ENCODE assay signal across 13 cellular contexts in genomic region chr5:32506251-32506661, GRCh38.
DNase-seq lines count a peak whose midpoint lies in the region; ATAC-seq, FAIRE-seq and TF ChIP-seq lines count a peak whose summit lies in the region.
"Had no signal": no experiment of that assay in that cellular context is flagged by ENCODE, and none has a peak within 500 bp of the region (broad histone marks: within the 10 kb centered on the region; RNA-seq: fewer than 3 reads in every experiment).

No MANE protein-coding gene starts in this region.

- POLR2A ChIA-PET in AG04450 (lab: Yijun Ruan, JAX) = interaction anchor here (0.5 to 3.3 kb wide), 10 partner anchors 15 to 765 kb away, joined by 3 to 27 read pairs (median 8); partner anchors contain the start of gene SUB1
- POLR2A ChIA-PET in activated CD4-positive, alpha-beta memory T cell treated with anti-CD3 and anti-CD28 coated beads for 36 hours (lab: Charles Lee) = no interaction called here
- POLR2A ChIA-PET in activated CD8-positive, alpha-beta T cell treated with anti-CD3 and anti-CD28 coated beads for 36 hours (lab: Charles Lee) = interaction anchor here (1.3 kb wide), 1 partner anchor 31 kb away, joined by 4 read pairs; no protein-coding TSS in a partner anchor

- CTCF ChIA-PET in AG04450 (lab: Charles Lee) = interaction anchor here (2.8 to 3.4 kb wide), 2 partner anchors 17 to 84 kb away, joined by 27 to 32 read pairs; no protein-coding TSS in a partner anchor
- CTCF ChIA-PET in activated CD4-positive, alpha-beta memory T cell treated with anti-CD3 and anti-CD28 coated beads for 36 hours (lab: Charles Lee) = interaction anchor here (1.0 to 3.2 kb wide), 4 partner anchors 9 to 1428 kb away, joined by 3 to 22 read pairs (median 11); no protein-coding TSS in a partner anchor
- CTCF ChIA-PET in activated CD8-positive, alpha-beta T cell treated with anti-CD3 and anti-CD28 coated beads for 36 hours (lab: Charles Lee) = interaction anchor here (1.2 to 4.8 kb wide), 3 partner anchors 16 to 83 kb away, joined by 3 to 35 read pairs (median 26); no protein-coding TSS in a partner anchor

- H3K9me3 Mint-ChIP-seq in activated CD4-positive, alpha-beta memory T cell treated with anti-CD3 and anti-CD28 coated beads for 36 hours = no peaks in the 10 kb centered on the region
- no peaks in the 10 kb centered on the region for H3K9me3 Mint-ChIP-seq in activated CD8-positive, alpha-beta T cell treated with anti-CD3 and anti-CD28 coated beads for 36 hours
- H3K9me3 Mint-ChIP-seq: T-helper 1 cell treated with Interleukin-12 subunit alpha and Interleukin-12 subunit beta and Interleukin-4 antibody, amounts not matched to agents 30 μg/mL and 1 μg/mL, for 36 hours had no signal

- H3K27ac Mint-ChIP-seq in activated CD4-positive, alpha-beta memory T cell treated with anti-CD3 and anti-CD28 coated beads for 36 hours = no peak overlapping the region
- no peak overlapping the region for H3K27ac Mint-ChIP-seq in activated CD8-positive, alpha-beta T cell treated with anti-CD3 and anti-CD28 coated beads for 36 hours
- H3K27ac Mint-ChIP-seq: B cell; T-helper 1 cell treated with Interleukin-12 subunit alpha and Interleukin-12 subunit beta and Interleukin-4 antibody, amounts not matched to agents 30 μg/mL and 1 μg/mL, for 36 hours had no signal

- H3K4me3 ChIP-seq in AG04450 (ENCODE audit: low read depth, low read length) (peak overlapping the region; percentile 38), choroid plexus epithelial cell (ENCODE audit: low read depth, low read length) (no peak overlapping the region)
- H3K4me3 ChIP-seq: K562, psoas muscle had no signal

- no peak for ATAC-seq in HG03469 (IDR thresholded peaks at IDR 0.05; ENCODE audit: unreplicated experiment)
- ATAC-seq in activated CD8-positive, alpha-beta T cell treated with anti-CD3 and anti-CD28 coated beads for 36 hours = no peak
- ATAC-seq: K562 had no signal

- DNase-seq in AG04450 (ENCODE audit: low read depth, low spot score) = no peak
- peak; percentile 82 for DNase-seq in NCI-H2107 treated with DMSO at 0.1 percent for 48 hours (lab: John Stamatoyannopoulos, UW; ENCODE audit: unreplicated experiment)
- peak; percentile 40 for DNase-seq in choroid plexus epithelial cell (ENCODE audit: low read depth)
- peak; percentile 46 for DNase-seq in myocyte (ENCODE audit: low read depth)
- no peak for DNase-seq in activated CD4-positive, alpha-beta memory T cell treated with anti-CD3 and anti-CD28 coated beads for 36 hours
- DNase-seq in activated CD8-positive, alpha-beta T cell treated with anti-CD3 and anti-CD28 coated beads for 36 hours = no peak
- no peak for DNase-seq in D721Med (ENCODE audit: insufficient read length, low spot score)

- H3K36me3 Mint-ChIP-seq in activated CD4-positive, alpha-beta memory T cell treated with anti-CD3 and anti-CD28 coated beads for 36 hours = no peaks in the 10 kb centered on the region
- H3K36me3 Mint-ChIP-seq in activated CD8-positive, alpha-beta T cell treated with anti-CD3 and anti-CD28 coated beads for 36 hours (ENCODE audit: low read depth) = no peaks in the 10 kb centered on the region

- no peak for FAIRE-seq in D721Med (lab: Jason Lieb, UNC)
- FAIRE-seq: GM18507, K562 had no signal

- no peaks in the 10 kb centered on the region for H3K9me3 ChIP-seq in AG04450 (ENCODE audit: control insufficient read depth, insufficient read depth, low read length)
- H3K9me3 ChIP-seq: psoas muscle had no signal

- H3K27me3 Mint-ChIP-seq in activated CD4-positive, alpha-beta memory T cell treated with anti-CD3 and anti-CD28 coated beads for 36 hours = no peaks in the 10 kb centered on the region
- peaks cover 7% of the 10 kb centered on the region for H3K27me3 Mint-ChIP-seq in activated CD8-positive, alpha-beta T cell treated with anti-CD3 and anti-CD28 coated beads for 36 hours

- H3K27me3 ChIP-seq in AG04450 (ENCODE audit: control insufficient read depth, insufficient read depth, low read length) = no peaks in the 10 kb centered on the region

- H3K27ac ChIP-seq in AG04450 (ENCODE audit: low read depth, low read length) = peak overlapping the region; percentile 89
- H3K27ac ChIP-seq: psoas muscle had no signal

- H3K4me1 Mint-ChIP-seq in activated CD4-positive, alpha-beta memory T cell treated with anti-CD3 and anti-CD28 coated beads for 36 hours (ENCODE audit: low read depth) = peaks cover 14% of the 10 kb centered on the region
- H3K4me1 Mint-ChIP-seq in activated CD8-positive, alpha-beta T cell treated with anti-CD3 and anti-CD28 coated beads for 36 hours (ENCODE audit: low read depth) = peaks cover 8% of the 10 kb centered on the region

- H3K4me3 Mint-ChIP-seq in activated CD4-positive, alpha-beta memory T cell treated with anti-CD3 and anti-CD28 coated beads for 36 hours = no peak overlapping the region
- H3K4me3 Mint-ChIP-seq in activated CD8-positive, alpha-beta T cell treated with anti-CD3 and anti-CD28 coated beads for 36 hours = no peak overlapping the region
- H3K4me3 Mint-ChIP-seq: B cell; T-helper 1 cell treated with Interleukin-12 subunit alpha and Interleukin-12 subunit beta and Interleukin-4 antibody, amounts not matched to agents 30 μg/mL and 1 μg/mL, for 36 hours had no signal

- intact Hi-C loops in activated CD4-positive, alpha-beta memory T cell treated with anti-CD3 and anti-CD28 coated beads for 36 hours (cut with micrococcal nuclease) = no loop called here
- intact Hi-C loops in activated CD8-positive, alpha-beta T cell treated with anti-CD3 and anti-CD28 coated beads for 36 hours (cut with micrococcal nuclease) = no loop called here

- TF ChIP-seq CTCF in AG04450 (IDR thresholded peaks at IDR 0.05; ENCODE audit: low read depth, low read length) = no peak
- no peak for TF ChIP-seq CTCF in choroid plexus epithelial cell (conservative IDR thresholded peaks at IDR 0.05; ENCODE audit: low read depth, low read length)
- no peak for TF ChIP-seq CTCF in activated CD8-positive, alpha-beta T cell treated with anti-CD3 and anti-CD28 coated beads for 36 hours (IDR thresholded peaks at IDR 0.05)
- no peak for TF ChIP-seq CTCF in D721Med (IDR thresholded peaks at IDR 0.05; ENCODE audit: insufficient read depth, missing control alignments)

Comparison
In these comparisons a context has a peak if more than half of its experiments do, and no peak if none do; other contexts are left out.
1. DNase-seq: peak in NCI-H2107 treated with DMSO at 0.1 percent for 48 hours (single experiment), choroid plexus epithelial cell (single experiment) and myocyte (single experiment); none in AG04450 (single experiment), activated CD4-positive, alpha-beta memory T cell treated with anti-CD3 and anti-CD28 coated beads for 36 hours (single experiment), activated CD8-positive, alpha-beta T cell treated with anti-CD3 and anti-CD28 coated beads for 36 hours (single experiment) and D721Med (single experiment).